8 cellular contexts compared by ENCODE assay signal in genomic region chr12:56448860-56449621, GRCh38.
DNase-seq lines count a peak whose midpoint lies in the region; ATAC-seq and TF ChIP-seq lines count a peak whose summit lies in the region.

Gene TIMELESS (minus strand): TSS chr12:56449426. CDS start chr12:56434170, 15,256 bp downstream.

- peak; percentile 4 for TF ChIP-seq CTCF in astrocyte of the cerebellum (IDR thresholded peaks at IDR 0.05; ENCODE audit: low read depth, low read length, missing control alignments)

- H3K27ac ChIP-seq in rectal smooth muscle tissue (ENCODE audit: low read depth, low read length) = peak within 1 kb of the TSS; percentile 85

- no peaks in the 10 kb centered on the region for H3K4me1 ChIP-seq in rectal smooth muscle tissue (ENCODE audit: control insufficient read depth, insufficient read depth, low read length)

- peak within 1 kb of the TSS; percentile 67 for H3K9ac ChIP-seq in rectal smooth muscle tissue (ENCODE audit: low read length)

- ATAC-seq in GM18499 (IDR thresholded peaks at IDR 0.05; ENCODE audit: insufficient read depth, unreplicated experiment) (peak; percentile 78), HG02938 (IDR thresholded peaks at IDR 0.05; ENCODE audit: unreplicated experiment) (peak; percentile 91)

- H3K4me3 ChIP-seq in astrocyte of the cerebellum (ENCODE audit: low read depth, low read length) (peak within 1 kb of the TSS; percentile 64), rectal smooth muscle tissue (ENCODE audit: low read length) (peak within 1 kb of the TSS; percentile 90)

- no peaks in the 10 kb centered on the region for H3K36me3 ChIP-seq in rectal smooth muscle tissue (ENCODE audit: control insufficient read depth, insufficient read depth, low read length)

- in situ Hi-C loops in astrocyte of the cerebellum (cut with HindIII; ENCODE audit: low sequenced_read_pairs) = no loop called here

- DNase-seq in NCI-H187 treated with DMSO at 0.1 percent for 48 hours (lab: John Stamatoyannopoulos, UW) (peak; percentile 71), T-helper 22 cell (ENCODE audit: low read depth) (peak; percentile 74), astrocyte of the cerebellum (ENCODE audit: low read depth) (peak; percentile 57), hepatic stellate cell (ENCODE audit: low spot score) (peak; percentile 97), cortex of kidney (lab: John Stamatoyannopoulos, UW) (no peak)

- H3K27me3 ChIP-seq in rectal smooth muscle tissue (ENCODE audit: control insufficient read depth, insufficient read depth, low read length) = no peaks in the 10 kb centered on the region
